29 cellular contexts compared by ENCODE assay signal in the genomic region with DNA sequence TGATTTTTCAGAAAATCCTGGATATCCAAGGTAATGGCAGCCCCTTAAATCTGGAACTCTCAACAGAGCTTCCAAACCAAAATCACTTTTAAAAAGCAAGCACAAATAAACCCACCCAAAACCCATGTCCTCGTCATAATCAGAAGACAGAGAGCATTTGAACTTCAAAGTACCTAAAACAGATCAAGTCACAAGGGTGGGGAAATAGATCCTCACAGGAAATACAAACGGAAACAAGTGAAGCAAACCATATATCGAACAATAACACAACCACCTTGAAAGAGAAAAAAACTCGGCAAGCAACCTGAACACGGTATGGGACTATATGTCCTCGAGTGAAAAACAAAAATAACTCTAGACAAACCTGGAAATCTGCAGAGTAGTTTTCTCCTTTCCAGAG. TPM values are rescaled to one million over a fixed set of nuclear protein-coding genes. Genes with fewer than 3 reads are reported as not detected.
"Had no signal": no experiment of that assay in that cellular context is flagged by ENCODE, and none has a peak within 500 bp of the region (broad histone marks: within the 10 kb centered on the region; RNA-seq: fewer than 3 reads in every experiment).

No MANE protein-coding gene starts in this region.

- H3K27ac Mint-ChIP-seq: activated CD4-positive, alpha-beta T cell treated with anti-CD3 and anti-CD28 coated beads for 36 hours; activated CD8-positive, alpha-beta T cell treated with anti-CD3 and anti-CD28 coated beads, Interleukin-2, amount 10 ng/mL, durations not matched to agents 7 days and 5 days; activated naive CD8-positive, alpha-beta T cell treated with anti-CD3 and anti-CD28 coated beads, Interleukin-2, amount 10 ng/mL, durations not matched to agents 7 days and 5 days had no signal

- H3K36me3 ChIP-seq: WERI-Rb-1 had no signal

- H3K36me3 Mint-ChIP-seq: activated naive CD8-positive, alpha-beta T cell treated with anti-CD3 and anti-CD28 coated beads, Interleukin-2, amount 10 ng/mL, durations not matched to agents 7 days and 5 days had no signal

- H3K27me3 Mint-ChIP-seq: activated CD4-positive, alpha-beta T cell treated with anti-CD3 and anti-CD28 coated beads for 36 hours had no signal

- H3K9me3 Mint-ChIP-seq: activated naive CD8-positive, alpha-beta T cell treated with anti-CD3 and anti-CD28 coated beads, Interleukin-2, amount 10 ng/mL, durations not matched to agents 7 days and 5 days had no signal

- H3K9me3 ChIP-seq: body of pancreas had no signal

- H3K4me3 ChIP-seq: body of pancreas had no signal

- DNase-seq: activated CD4-positive, alpha-beta T cell treated with anti-CD3 and anti-CD28 coated beads for 36 hours; activated CD4-positive, alpha-beta T cell treated with anti-CD3 and anti-CD28 coated beads, Interleukin-2, amount 50 U/mL, for 4 hours; activated CD8-positive, alpha-beta memory T cell treated with anti-CD3 and anti-CD28 coated beads, Interleukin-2, amount 50 U/mL, for 48 hours; activated CD8-positive, alpha-beta T cell treated with anti-CD3 and anti-CD28 coated beads, Interleukin-2, amount 10 ng/mL, durations not matched to agents 7 days and 5 days; activated effector memory CD4-positive, alpha-beta T cell treated with Interleukin-2 at 50 U/mL for 16 hours; activated naive CD4-positive, alpha-beta T cell treated with Interleukin-2 at 50 U/mL for 16 hours; activated naive CD8-positive, alpha-beta T cell treated with anti-CD3 and anti-CD28 coated beads, Interleukin-2, amount 10 ng/mL, durations not matched to agents 7 days and 5 days; activated T-cell treated with anti-CD3 and anti-CD28 coated beads, Interleukin-2, amount 50 U/mL, for 1 hour; aorta; Kasumi-1; KBM-7; MV-4-11; NCI-H1092 treated with DMSO at 0.1 percent for 48 hours; NCI-H1417 treated with DMSO at 0.1 percent for 48 hours; NCI-H1694; NCI-H2029; NCI-H2107; NCI-H2171 treated with DMSO at 0.1 percent for 48 hours; NCI-H226; NCI-H510A; NCI-H526 treated with DMSO at 0.1 percent for 48 hours; NCI-H82; SIG-M5; WERI-Rb-1 had no signal

- H3K4me3 Mint-ChIP-seq: activated CD4-positive, alpha-beta T cell treated with anti-CD3 and anti-CD28 coated beads for 36 hours; activated CD8-positive, alpha-beta T cell treated with anti-CD3 and anti-CD28 coated beads, Interleukin-2, amount 10 ng/mL, durations not matched to agents 7 days and 5 days; activated naive CD8-positive, alpha-beta T cell treated with anti-CD3 and anti-CD28 coated beads, Interleukin-2, amount 10 ng/mL, durations not matched to agents 7 days and 5 days had no signal

- H3K27me3 ChIP-seq: body of pancreas had no signal

- ATAC-seq: activated CD4-positive, alpha-beta T cell treated with anti-CD3 and anti-CD28 coated beads for 36 hours; activated CD8-positive, alpha-beta T cell treated with anti-CD3 and anti-CD28 coated beads, Interleukin-2, amount 10 ng/mL, durations not matched to agents 7 days and 5 days; body of pancreas had no signal

- H3K27ac ChIP-seq: body of pancreas, WERI-Rb-1 had no signal

RNA-seq across cellular contexts. Expression of a gene that starts 32.2 kb away (rescaled TPM):
- total RNA-seq: activated CD8-positive, alpha-beta T cell treated with anti-CD3 and anti-CD28 coated beads, Interleukin-2, amount 10 ng/mL, durations not matched to agents 7 days and 5 days; activated naive CD8-positive, alpha-beta T cell treated with anti-CD3 and anti-CD28 coated beads, Interleukin-2, amount 10 ng/mL, durations not matched to agents 7 days and 5 days; aorta; body of pancreas; OCI-LY7; RPMI7951; T-helper 2 cell treated with Interferon-gamma antibody and Interleukin-4, amounts not matched to agents 100 ng/mL and 5 ng/mL, for 36 hours had no signal
- polyA plus RNA-seq: aorta had no signal

RNA-seq across cellular contexts. Expression of a gene that starts 58.8 kb away (rescaled TPM):
- total RNA-seq: body of pancreas; M059J; RPMI7951; T-helper 2 cell treated with Interferon-gamma antibody and Interleukin-4, amounts not matched to agents 100 ng/mL and 5 ng/mL, for 36 hours had no signal
